Comparison of ENCODE assay signal across 8 cellular contexts in genomic region chr12:51391047-51391837, GRCh38. TPM values are rescaled to one million over a fixed set of nuclear protein-coding genes. Genes with fewer than 3 reads are reported as not detected.
DNase-seq lines count a peak whose midpoint lies in the region; ATAC-seq and TF ChIP-seq lines count a peak whose summit lies in the region.

GALNT6 (minus strand) TSS chr12:51391406; CDS start chr12:51379781, 11,625 bp downstream.

- H3K36me3 ChIP-seq in DND-41 (ENCODE audit: insufficient read depth, low read length), result 0 out of 2 replicates have a peak, but pooled peaks cover 3% of the 10 kb centered on the region
- H3K36me3 ChIP-seq in right lobe of liver, result no peaks in the 10 kb centered on the region

- H3K27me3 ChIP-seq in DND-41 (ENCODE audit: insufficient read depth, low read length, poor library complexity), result no peaks in the 10 kb centered on the region
- peaks cover 0 to 10% of the 10 kb centered on the region in 2 donors for H3K27me3 ChIP-seq in right lobe of liver

- no peaks in the 10 kb centered on the region for H4K20me1 ChIP-seq in DND-41 (ENCODE audit: insufficient read depth, low read length)

- DNase-seq in DND-41, result peak; percentile 86
- DNase-seq in MV-4-11 (lab: John Stamatoyannopoulos, UW), result peak; percentile 41
- DNase-seq in activated CD4-positive, CD25-positive, alpha-beta regulatory T cell treated with anti-CD3 and anti-CD28 coated beads, Interleukin-2, amount 50 U/mL, for 72 hours, result peak; percentile 66
- DNase-seq in choroid plexus epithelial cell (ENCODE audit: low read depth), result no peak
- peak; percentile 52 to 72 (median 65) for DNase-seq in right lobe of liver
- peak; percentile 39 to 62 (median 45) for DNase-seq in stimulated activated CD4-positive, alpha-beta T cell treated with anti-CD3 and anti-CD28 coated beads, TNF-alpha, amount 100 ng/mL, for 48 hours (ENCODE audit: low read depth in 3 of 3)
- no peak for DNase-seq in NCI-H1105 treated with DMSO at 0.1 percent for 48 hours (lab: John Stamatoyannopoulos, UW)

- H3K4me2 ChIP-seq in DND-41 (ENCODE audit: insufficient read depth, low read length), result peak within 1 kb of the TSS; percentile 95

- H2AFZ ChIP-seq in DND-41 (ENCODE audit: low read depth, low read length), result peak within 1 kb of the TSS; percentile 90

- H3K9me3 ChIP-seq in DND-41 (ENCODE audit: insufficient read depth, low read length, severe bottlenecking) (no peaks in the 10 kb centered on the region), right lobe of liver (no peaks in the 10 kb centered on the region)

- H3K4me1 ChIP-seq in DND-41 (ENCODE audit: insufficient read depth, low read length), result peaks cover 92% of the 10 kb centered on the region
- H3K4me1 ChIP-seq in right lobe of liver, result peaks cover 0 to 7% (median 1%) of the 10 kb centered on the region in 4 donors

- WGBS in right lobe of liver (ENCODE audit: insufficient coverage, low coverage, low lambda C conversion rate, missing lambda C conversion rate), result 21% methylated on average over 11 of the region's 57 CpGs

- ATAC-seq in DND-41 (ENCODE audit: insufficient read depth, low read depth) (peak; percentile 68), GM21786 (IDR thresholded peaks at IDR 0.05; ENCODE audit: unreplicated experiment) (peak; percentile 39), right lobe of liver (peak; percentile 70 to 77 (median 71))

- peak within 1 kb of the TSS; percentile 94 for H3K27ac ChIP-seq in DND-41 (ENCODE audit: low read length)
- H3K27ac ChIP-seq in right lobe of liver, result peak within 1 kb of the TSS in 2 of 3 donors; percentile 33 to 40

- H3K9ac ChIP-seq in DND-41 (ENCODE audit: low read depth, low read length), result peak within 1 kb of the TSS; percentile 75

- TF ChIP-seq CTCF in DND-41 (IDR thresholded peaks at IDR 0.05; ENCODE audit: borderline replicate concordance, extremely low read depth, low read length, poor library complexity, severe bottlenecking) (no peak), choroid plexus epithelial cell (conservative IDR thresholded peaks at IDR 0.05; ENCODE audit: low read depth, low read length) (no peak), right lobe of liver (IDR thresholded peaks at IDR 0.05) (no peak)

- TF ChIP-seq POLR2A in right lobe of liver (IDR thresholded peaks at IDR 0.05), result no peak

- H3K4me3 ChIP-seq in DND-41 (ENCODE audit: low read depth in 1 of 2, low read length in 2 of 2) (peak within 1 kb of the TSS; percentile 59 to 90; a peak in 3 of 4 replicates), choroid plexus epithelial cell (ENCODE audit: low read depth, low read length) (peak within 1 kb of the TSS; percentile 60), right lobe of liver (peak within 1 kb of the TSS; percentile 50 to 59 (median 58))

- intact Hi-C loops in right lobe of liver (cut with DNase I), result no loop called here

- H3K79me2 ChIP-seq in DND-41 (ENCODE audit: insufficient read depth, low read length), result peaks cover 38% of the 10 kb centered on the region

RNA-seq across cellular contexts. Expression of gene GALNT6, which starts in this region (rescaled TPM):
- 1 to 10 TPM in 3 of 6 experiments, under 1 TPM in 3; 0.55 to 3.3 (median 1.3) TPM for total RNA-seq in right lobe of liver

Comparison
In these comparisons a context has a peak if more than half of its experiments do, and no peak if none do; other contexts are left out.
1. DNase-seq: peak in DND-41 (single experiment), MV-4-11 (single experiment), activated CD4-positive, CD25-positive, alpha-beta regulatory T cell treated with anti-CD3 and anti-CD28 coated beads, Interleukin-2, amount 50 U/mL, for 72 hours (single experiment), right lobe of liver (3 of 3) and stimulated activated CD4-positive, alpha-beta T cell treated with anti-CD3 and anti-CD28 coated beads, TNF-alpha, amount 100 ng/mL, for 48 hours (3 of 3); none in choroid plexus epithelial cell (single experiment) and NCI-H1105 treated with DMSO at 0.1 percent for 48 hours (single experiment).
2. Peak in every context shown above with its lines, with median percentiles within 50 percentile points of each other: ATAC-seq and H3K4me3 ChIP-seq.